Comparison of ENCODE assay signal across 8 cellular contexts in genomic region chr7:151632750-151633515, GRCh38.
DNase-seq lines count a peak whose midpoint lies in the region; ATAC-seq and TF ChIP-seq lines count a peak whose summit lies in the region.

No MANE protein-coding gene starts in this region.

- H3F3A ChIP-seq in MM.1S (ENCODE audit: insufficient read depth, low read length), result peaks cover 30% of the 10 kb centered on the region

- peaks cover 14% of the 10 kb centered on the region for H3K4me1 ChIP-seq in MM.1S (ENCODE audit: low read length)

- no peak for TF ChIP-seq CTCF in MM.1S (IDR thresholded peaks at IDR 0.05; ENCODE audit: low read length)

- H3K9me3 Mint-ChIP-seq in naive B cell, result peaks cover 0 to 6% (median 3%) of the 10 kb centered on the region in 7 donors

- peak overlapping the region; percentile 96 for H2AFZ ChIP-seq in MM.1S (ENCODE audit: low read length)

- H3K9ac ChIP-seq in MM.1S (ENCODE audit: low read length), result peak overlapping the region; percentile 79

- no peaks in the 10 kb centered on the region for H3K36me3 ChIP-seq in MM.1S (replicated peaks; ENCODE audit: insufficient read depth, low read length)

- DNase-seq in GDM1 (lab: John Stamatoyannopoulos, UW) (peak; percentile 81), MM.1S (peak; percentile 94), epithelial cell of prostate (ENCODE audit: low read depth, low spot score) (no peak), naive B cell (peak; percentile 83), SW480 (ENCODE audit: low spot score) (no peak)
- peak; percentile 77 for DNase-seq in activated CD8-positive, alpha-beta memory T cell treated with anti-CD3 and anti-CD28 coated beads, Interleukin-2, amount 50 U/mL, for 48 hours
- DNase-seq in stimulated activated naive CD4-positive, alpha-beta T cell treated with Interleukin-2 at 50 U/mL for 16 hours (lab: John Stamatoyannopoulos, UW), result peak; percentile 49

- no peaks in the 10 kb centered on the region for H3K9me2 ChIP-seq in MM.1S (replicated peaks; ENCODE audit: insufficient read depth, low read length)

- H3K27ac Mint-ChIP-seq in naive B cell, result peak overlapping the region; percentile 92 to 99 (median 98)

- peak overlapping the region; percentile 93 for H3K4me2 ChIP-seq in MM.1S (ENCODE audit: low read depth, low read length)

- H3K27me3 Mint-ChIP-seq in naive B cell, result no peaks in the 10 kb centered on the region

- peak; percentile 70 for ATAC-seq in GM21723 (IDR thresholded peaks at IDR 0.05; ENCODE audit: unreplicated experiment)
- peak; percentile 69 to 73 for ATAC-seq in naive B cell (ENCODE audit: low read depth in 2 of 2)

- peak overlapping the region; percentile 95 for H3K27ac ChIP-seq in MM.1S (ENCODE audit: low read length)
- peak overlapping the region; percentile 84 for H3K27ac ChIP-seq in epithelial cell of prostate

- H3K79me2 ChIP-seq in MM.1S (ENCODE audit: low read length), result peaks cover 23% of the 10 kb centered on the region

- H3K4me3 ChIP-seq in MM.1S (ENCODE audit: low read length), result peak overlapping the region; percentile 74

- H3K36me3 Mint-ChIP-seq in naive B cell, result peaks cover 0 to 7% of the 10 kb centered on the region in 2 donors

- peak overlapping the region; percentile 96 to 100 (median 98) for H3K4me3 Mint-ChIP-seq in naive B cell

- no peaks in the 10 kb centered on the region for H3K9me3 ChIP-seq in MM.1S (replicated peaks; ENCODE audit: insufficient read depth, low read length)

- H4K20me1 ChIP-seq in MM.1S (ENCODE audit: insufficient read depth, low read length), result no peaks in the 10 kb centered on the region

- H3K27me3 ChIP-seq in MM.1S (replicated peaks; ENCODE audit: insufficient read depth, low read length), result no peaks in the 10 kb centered on the region

- H3K4me1 Mint-ChIP-seq in naive B cell, result peaks cover 18 to 25% (median 18%) of the 10 kb centered on the region in 3 donors

Comparison
In these comparisons a context has a peak if more than half of its experiments do, and no peak if none do; other contexts are left out.
1. DNase-seq: peak in GDM1 (single experiment), MM.1S (single experiment), activated CD8-positive, alpha-beta memory T cell treated with anti-CD3 and anti-CD28 coated beads, Interleukin-2, amount 50 U/mL, for 48 hours (single experiment), naive B cell (single experiment) and stimulated activated naive CD4-positive, alpha-beta T cell treated with Interleukin-2 at 50 U/mL for 16 hours (single experiment); none in epithelial cell of prostate (single experiment) and SW480 (single experiment).